ENCODE assay signal across 10 cellular contexts in the genomic region with DNA sequence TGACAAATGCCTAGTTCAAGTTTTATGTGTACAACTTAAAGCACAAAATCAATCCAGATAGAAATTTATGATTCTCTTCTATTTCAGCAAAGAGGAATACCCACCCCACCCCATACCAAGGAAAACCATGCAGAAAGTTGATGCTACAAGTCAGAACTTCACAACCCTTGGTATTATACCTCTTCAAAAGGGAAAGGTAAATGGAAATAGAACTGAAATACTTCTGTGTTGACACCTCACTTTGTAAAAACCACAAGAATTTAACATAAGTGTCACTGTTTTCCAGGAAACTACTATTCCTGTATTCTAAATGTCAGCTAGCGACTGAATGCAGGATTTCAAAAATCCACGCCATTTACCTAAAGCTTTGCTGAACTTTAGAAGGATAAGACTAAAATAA. TPM values are rescaled to one million over a fixed set of nuclear protein-coding genes. Genes with fewer than 3 reads are reported as not detected.
DNase-seq lines count a peak whose midpoint lies in the region; ATAC-seq and TF ChIP-seq lines count a peak whose summit lies in the region.
"Had no signal": no experiment of that assay in that cellular context is flagged by ENCODE, and none has a peak within 500 bp of the region (broad histone marks: within the 10 kb centered on the region; RNA-seq: fewer than 3 reads in every experiment).

No MANE protein-coding gene starts in this region.

- in situ Hi-C loops in transverse colon (cut with MboI; ENCODE audit: low pct_ligation_motif_present in 1 of 4, low pct_unique_long_range_greater_than_20kb in 1 of 4, low sequenced_read_pairs in 3 of 4), result no loop called here

- WGBS in stomach, 5 donors, result 55 to 71% (median 63%) methylated on average over 2 of the region's 2 CpGs
- WGBS in prostate gland, result 81% methylated on average over 2 of the region's 2 CpGs
- 62 to 74% methylated on average over 2 of the region's 2 CpGs for WGBS in transverse colon (ENCODE audit: low coverage in 1 of 2), 2 donors

- CTCF ChIA-PET in activated CD4-positive, alpha-beta T cell treated with anti-CD3 and anti-CD28 coated beads, Interleukin-2, amount 10 ng/mL, durations not matched to agents 7 days and 5 days (lab: Charles Lee), result interaction anchor here (0.7 to 3.0 kb wide), 3 partner anchors 14 to 42 kb away, joined by 3 to 10 read pairs (median 3); no protein-coding TSS in a partner anchor
- CTCF ChIA-PET in activated B cell treated with CpG ODN at 0.5 μM for 24 hours (lab: Charles Lee), result no interaction called here

- H3K27me3 ChIP-seq in iPS-18a (ENCODE audit: control insufficient read depth, insufficient read depth, low read length) (no peaks in the 10 kb centered on the region), stomach (no peaks in the 10 kb centered on the region), H7 (ENCODE audit: control insufficient read depth, insufficient read depth, low read length) (no peaks in the 10 kb centered on the region), prostate gland (replicated peaks; ENCODE audit: insufficient read depth) (no peaks in the 10 kb centered on the region), transverse colon (no peaks in the 10 kb centered on the region)
- H3K27me3 ChIP-seq: ovary had no signal

- H3K27ac ChIP-seq in iPS-18a (ENCODE audit: low read length) (no peak overlapping the region), stomach (peak overlapping the region in 3 of 5 donors; percentile 19 to 99 (median 49)), prostate gland (no peak overlapping the region), transverse colon (peak overlapping the region in 2 of 4 donors; percentile 95 to 98)
- H3K27ac ChIP-seq: ovary had no signal

- H3K9me3 ChIP-seq in iPS-18a (ENCODE audit: control insufficient read depth, low read depth, low read length) (no peaks in the 10 kb centered on the region), stomach (no peaks in the 10 kb centered on the region), prostate gland (no peaks in the 10 kb centered on the region), transverse colon (no peaks in the 10 kb centered on the region)
- H3K9me3 ChIP-seq: ovary had no signal

- no peak overlapping the region for H3K9ac ChIP-seq in iPS-18a (ENCODE audit: low read length)

- no peaks in the 10 kb centered on the region for H3K9me3 Mint-ChIP-seq in activated CD4-positive, alpha-beta T cell treated with anti-CD3 and anti-CD28 coated beads, Interleukin-2, amount 10 ng/mL, durations not matched to agents 7 days and 5 days
- H3K9me3 Mint-ChIP-seq in activated B cell treated with CpG ODN at 0.5 μM for 24 hours, result no peaks in the 10 kb centered on the region

- no peak for ATAC-seq in activated B cell treated with CpG ODN at 0.5 μM for 24 hours (ENCODE audit: low read depth)

- H3K27me3 Mint-ChIP-seq in activated CD4-positive, alpha-beta T cell treated with anti-CD3 and anti-CD28 coated beads, Interleukin-2, amount 10 ng/mL, durations not matched to agents 7 days and 5 days, result no peaks in the 10 kb centered on the region
- no peaks in the 10 kb centered on the region for H3K27me3 Mint-ChIP-seq in activated B cell treated with CpG ODN at 0.5 μM for 24 hours

- peak overlapping the region; percentile 23 for H3K4me3 ChIP-seq in iPS-18a (ENCODE audit: low read length)
- H3K4me3 ChIP-seq in stomach, result peak overlapping the region in 1 of 4 donors; percentile 72
- no peak overlapping the region for H3K4me3 ChIP-seq in H7 (ENCODE audit: insufficient read depth, low read depth, low read length)
- no peak overlapping the region for H3K4me3 ChIP-seq in prostate gland
- H3K4me3 ChIP-seq in transverse colon, result no peak overlapping the region

- H3K4me1 ChIP-seq in iPS-18a (ENCODE audit: control insufficient read depth, low read depth, low read length) (peaks cover 25% of the 10 kb centered on the region), stomach (peaks cover 46 to 77% (median 70%) of the 10 kb centered on the region in 4 donors), prostate gland (replicated peaks) (peaks cover 4% of the 10 kb centered on the region), transverse colon (peaks cover 21 to 74% (median 63%) of the 10 kb centered on the region in 4 donors)

- H3K4me3 Mint-ChIP-seq in activated CD4-positive, alpha-beta T cell treated with anti-CD3 and anti-CD28 coated beads, Interleukin-2, amount 10 ng/mL, durations not matched to agents 7 days and 5 days, result peak overlapping the region; percentile 98
- H3K4me3 Mint-ChIP-seq in activated B cell treated with CpG ODN at 0.5 μM for 24 hours, result peak overlapping the region; percentile 38

- H3K27ac Mint-ChIP-seq in activated CD4-positive, alpha-beta T cell treated with anti-CD3 and anti-CD28 coated beads, Interleukin-2, amount 10 ng/mL, durations not matched to agents 7 days and 5 days, result peak overlapping the region; percentile 99
- no peak overlapping the region for H3K27ac Mint-ChIP-seq in activated B cell treated with CpG ODN at 0.5 μM for 24 hours

- peaks cover 4% of the 10 kb centered on the region for H3K36me3 ChIP-seq in iPS-18a (ENCODE audit: control insufficient read depth, low read depth, low read length)
- H3K36me3 ChIP-seq in stomach, result peaks cover 0 to 5% (median 2%) of the 10 kb centered on the region in 4 donors
- H3K36me3 ChIP-seq in H7 (replicated peaks; ENCODE audit: control insufficient read depth, insufficient read depth, low read length), result no peaks in the 10 kb centered on the region
- no peaks in the 10 kb centered on the region for H3K36me3 ChIP-seq in prostate gland
- H3K36me3 ChIP-seq in transverse colon, result no peaks in the 10 kb centered on the region
- H3K36me3 ChIP-seq: ovary had no signal

- POLR2A ChIA-PET in activated CD4-positive, alpha-beta T cell treated with anti-CD3 and anti-CD28 coated beads, Interleukin-2, amount 10 ng/mL, durations not matched to agents 7 days and 5 days (lab: Charles Lee), result interaction anchor here (0.6 to 1.4 kb wide), 2 partner anchors 81 to 415 kb away, joined by 3 to 4 read pairs; partner anchors contain the start of gene RBM39
- POLR2A ChIA-PET in activated B cell treated with CpG ODN at 0.5 μM for 24 hours (lab: Charles Lee), result interaction anchor here (0.5 to 1.7 kb wide), 2 partner anchors 16 to 45 kb away, joined by 3 to 7 read pairs; partner anchors contain the start of gene SPAG4

- TF ChIP-seq POLR2A in stomach (IDR thresholded peaks at IDR 0.05) (no peak), prostate gland (IDR thresholded peaks at IDR 0.05) (no peak), transverse colon (IDR thresholded peaks at IDR 0.05) (no peak)

- peaks cover 45% of the 10 kb centered on the region for H3K36me3 Mint-ChIP-seq in activated CD4-positive, alpha-beta T cell treated with anti-CD3 and anti-CD28 coated beads, Interleukin-2, amount 10 ng/mL, durations not matched to agents 7 days and 5 days (ENCODE audit: low read depth)
- H3K36me3 Mint-ChIP-seq in activated B cell treated with CpG ODN at 0.5 μM for 24 hours (ENCODE audit: low read depth), result peaks cover 31% of the 10 kb centered on the region

- intact Hi-C loops in activated B cell treated with CpG ODN at 0.5 μM for 24 hours (cut with micrococcal nuclease) (loop anchor here (5.0 kb wide), 1 partner anchor 59 kb away; no protein-coding TSS in a partner anchor), stomach (cut with DNase I; ENCODE audit: low total_unique reads) (no loop called here), prostate gland (cut with DNase I) (loop anchor here (5.0 kb wide), 2 partner anchors 44 to 119 kb away; partner anchors contain the start of genes ERGIC3 and SPAG4), transverse colon (cut with DNase I; ENCODE audit: low total_unique reads) (no loop called here)

- TF ChIP-seq EP300 in stomach (IDR thresholded peaks at IDR 0.05) (no peak), transverse colon (IDR thresholded peaks at IDR 0.05; ENCODE audit: low read depth) (no peak)

- DNase-seq in activated CD4-positive, alpha-beta T cell treated with anti-CD3 and anti-CD28 coated beads, Interleukin-2, amount 10 ng/mL, durations not matched to agents 7 days and 5 days, result no peak
- no peak for DNase-seq in activated CD4-positive, alpha-beta T cell treated with anti-CD3 and anti-CD28 coated beads, Interleukin-2, amount 50 U/mL, for 48 hours
- no peak for DNase-seq in activated B cell treated with CpG ODN at 0.5 μM for 24 hours
- DNase-seq in stomach, result no peak
- no peak for DNase-seq in H7
- DNase-seq in prostate gland (ENCODE audit: low spot score), result no peak
- DNase-seq in transverse colon, result no peak
- DNase-seq: NCI-H2029, ovary had no signal

- H3K4me1 Mint-ChIP-seq in activated CD4-positive, alpha-beta T cell treated with anti-CD3 and anti-CD28 coated beads, Interleukin-2, amount 10 ng/mL, durations not matched to agents 7 days and 5 days, result peaks cover 63% of the 10 kb centered on the region
- peaks cover 75% of the 10 kb centered on the region for H3K4me1 Mint-ChIP-seq in activated B cell treated with CpG ODN at 0.5 μM for 24 hours

- no peak for TF ChIP-seq CTCF in activated B cell treated with CpG ODN at 0.5 μM for 24 hours (IDR thresholded peaks at IDR 0.05)
- TF ChIP-seq CTCF in stomach (IDR thresholded peaks at IDR 0.05), result no peak
- TF ChIP-seq CTCF in prostate gland (IDR thresholded peaks at IDR 0.05), result no peak
- no peak for TF ChIP-seq CTCF in transverse colon (IDR thresholded peaks at IDR 0.05)

RNA-seq across cellular contexts. Expression of gene CPNE1, which starts 3.7 kb away (rescaled TPM):
- total RNA-seq in activated CD4-positive, alpha-beta T cell treated with anti-CD3 and anti-CD28 coated beads, Interleukin-2, amount 10 ng/mL, durations not matched to agents 7 days and 5 days, result 100 to 1,000 TPM; 252 to 256 TPM
- total RNA-seq in activated B cell treated with CpG ODN at 0.5 μM for 24 hours (234 and 264 TPM in 2 replicates), stomach (100 to 1,000 TPM in 2 of 5 donors, 10 to 100 TPM in 3; 67.9 to 172 (median 98.0) TPM), prostate gland (10 to 100 TPM; 90.1 to 91.4 TPM), transverse colon (100 to 1,000 TPM in 3 of 4 donors, 10 to 100 TPM in 1; 67.7 to 225 (median 132) TPM)
- 100 to 1,000 TPM in 2 of 3 donors, 10 to 100 TPM in 1; 83.6 to 137 (median 117) TPM for polyA plus RNA-seq in stomach
- total RNA-seq in H7 (2014; rRNA removed; shearing (Covaris generic)), result 108 and 126 TPM in 2 replicates

RNA-seq across cellular contexts. Expression of gene RBM12, which starts 3.7 kb away (rescaled TPM):
- total RNA-seq in activated CD4-positive, alpha-beta T cell treated with anti-CD3 and anti-CD28 coated beads, Interleukin-2, amount 10 ng/mL, durations not matched to agents 7 days and 5 days, result 100 to 1,000 TPM; 121 to 127 TPM
- total RNA-seq in activated B cell treated with CpG ODN at 0.5 μM for 24 hours (129 and 139 TPM in 2 replicates), stomach (100 to 1,000 TPM in 1 of 5 donors, 10 to 100 TPM in 4; 16.2 to 147 (median 47.7) TPM), prostate gland (10 to 100 TPM; 31.8 to 38.9 TPM), transverse colon (10 to 100 TPM; 24.7 to 33.8 (median 29.3) TPM)
- polyA plus RNA-seq in stomach, result 10 to 100 TPM in 1 of 3 donors, 1 to 10 TPM in 2; 7.9 to 13.3 (median 9.6) TPM
- total RNA-seq in H7 (2014; rRNA removed; shearing (Covaris generic)), result 49.5 and 50.0 TPM in 2 replicates

RNA-seq across cellular contexts. Expression of gene NFS1, which starts 38.1 kb away (rescaled TPM):
- total RNA-seq in activated CD4-positive, alpha-beta T cell treated with anti-CD3 and anti-CD28 coated beads, Interleukin-2, amount 10 ng/mL, durations not matched to agents 7 days and 5 days, result 10 to 100 TPM; 33.2 to 36.6 TPM
- total RNA-seq in activated B cell treated with CpG ODN at 0.5 μM for 24 hours, result 27.1 and 30.6 TPM in 2 replicates
- total RNA-seq in stomach, result 10 to 100 TPM in 4 of 5 donors, under 1 TPM in 1; 0.58 to 54.2 (median 25.4) TPM
- 10 to 100 TPM; 22.0 to 27.6 (median 22.8) TPM for polyA plus RNA-seq in stomach
- 60.6 and 83.2 TPM in 2 replicates for total RNA-seq in H7 (2014; rRNA removed; shearing (Covaris generic))
- 10 to 100 TPM; 41.2 to 56.7 TPM for total RNA-seq in prostate gland
- 10 to 100 TPM; 28.4 to 54.1 (median 42.0) TPM for total RNA-seq in transverse colon

RNA-seq across cellular contexts. Expression of gene ROMO1, which starts 38.2 kb away (rescaled TPM):
- 100 to 1,000 TPM in 1 of 2 experiments, 10 to 100 TPM in 1; 55.0 to 103 TPM for total RNA-seq in activated CD4-positive, alpha-beta T cell treated with anti-CD3 and anti-CD28 coated beads, Interleukin-2, amount 10 ng/mL, durations not matched to agents 7 days and 5 days
- total RNA-seq in activated B cell treated with CpG ODN at 0.5 μM for 24 hours, result 96.8 and 131 TPM in 2 replicates
- 100 to 1,000 TPM; 101 to 629 (median 179) TPM for total RNA-seq in stomach
- polyA plus RNA-seq in stomach, result 100 to 1,000 TPM; 462 to 651 (median 513) TPM
- 235 and 279 TPM in 2 replicates for total RNA-seq in H7 (2014; rRNA removed; shearing (Covaris generic))
- 100 to 1,000 TPM; 249 to 320 TPM for total RNA-seq in prostate gland
- total RNA-seq in transverse colon, result 100 to 1,000 TPM; 114 to 416 (median 182) TPM

RNA-seq across cellular contexts. Expression of gene SPAG4, which starts 45.4 kb away (rescaled TPM):
- total RNA-seq in activated CD4-positive, alpha-beta T cell treated with anti-CD3 and anti-CD28 coated beads, Interleukin-2, amount 10 ng/mL, durations not matched to agents 7 days and 5 days, result 1 to 10 TPM; 1.7 to 1.9 TPM
- total RNA-seq in activated B cell treated with CpG ODN at 0.5 μM for 24 hours (1.5 and 2.2 TPM in 2 replicates), stomach (10 to 100 TPM in 1 of 5 donors, 1 to 10 TPM in 1, not detected in 3; 3.5 to 39.7 TPM), prostate gland (10 to 100 TPM in 1 of 2 donors, under 1 TPM in 1; 0.91 to 10.4 TPM), transverse colon (10 to 100 TPM in 1 of 4 donors, 1 to 10 TPM in 1, not detected in 2; 3.3 to 17.5 TPM)
- polyA plus RNA-seq in stomach, result 10 to 100 TPM in 1 of 3 donors, 1 to 10 TPM in 2; 2.9 to 10.5 (median 3.9) TPM
- total RNA-seq in H7 (2014; rRNA removed; shearing (Covaris generic)), result 6.1 and 8.0 TPM in 2 replicates

Comparison
In these comparisons a context has a peak if more than half of its experiments do, and no peak if none do; other contexts are left out.
1. H3K27ac ChIP-seq: peak in stomach (3 of 5); none in iPS-18a (single experiment) and prostate gland (0 of 2).
2. intact Hi-C loops: an anchor here in activated B cell treated with CpG ODN at 0.5 μM for 24 hours (5.0 kb wide) and prostate gland (5.0 kb wide); none called in stomach and transverse colon.